9 cellular contexts compared by ENCODE assay signal in the genomic region with DNA sequence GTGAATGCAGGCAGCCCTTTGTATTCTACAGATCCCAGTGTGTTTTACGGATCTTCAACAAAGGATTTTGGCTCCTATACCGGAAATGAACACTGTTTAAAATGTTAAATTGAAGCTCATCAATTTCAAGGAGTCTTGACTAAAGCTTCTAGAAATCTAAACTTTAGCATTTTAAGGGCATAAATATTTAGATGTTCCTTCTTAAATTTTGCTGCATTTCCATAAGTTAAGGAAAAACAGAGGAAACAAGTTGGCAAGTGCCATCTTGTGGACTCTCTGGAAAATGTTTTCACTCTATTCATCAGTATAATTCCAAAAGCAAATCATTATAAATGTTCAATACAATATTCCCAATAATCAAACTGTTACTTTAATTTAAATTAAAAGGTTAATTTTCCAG. TPM values are rescaled to one million over a fixed set of nuclear protein-coding genes. Genes with fewer than 3 reads are reported as not detected.
DNase-seq lines count a peak whose midpoint lies in the region; ATAC-seq, FAIRE-seq and TF ChIP-seq lines count a peak whose summit lies in the region.
"Had no signal": no experiment of that assay in that cellular context is flagged by ENCODE, and none has a peak within 500 bp of the region (broad histone marks: within the 10 kb centered on the region; RNA-seq: fewer than 3 reads in every experiment).

No MANE protein-coding gene starts in this region.

- ATAC-seq in A549 = peak in 1 of 2 experiments; percentile 38; a peak in 1 of 6 replicates
- ATAC-seq in HCT116 = no peak
- ATAC-seq in GM18870 (IDR thresholded peaks at IDR 0.05; ENCODE audit: unreplicated experiment) = no peak

- H3K27me3 ChIP-seq in HCT116 (ENCODE audit: insufficient read depth, low read length) = no peaks in the 10 kb centered on the region

- H3K9me3 ChIP-seq in A549 (no peaks in the 10 kb centered on the region), HCT116 (ENCODE audit: control insufficient read depth in 1 of 2, insufficient read depth in 1 of 2, low read depth in 1 of 2, low read length in 2 of 2) (no peaks in the 10 kb centered on the region)

- H3K36me3 ChIP-seq in HCT116 (ENCODE audit: control insufficient read depth in 1 of 2, insufficient read depth in 2 of 2, low read length in 2 of 2) = no peaks in the 10 kb centered on the region
- H3K36me3 ChIP-seq: WERI-Rb-1 had no signal

- DNase-seq in A549 (ENCODE audit: low read depth in 1 of 2, low spot score in 1 of 2) = no peak
- DNase-seq in HCT116 (ENCODE audit: low read depth, low spot score) = no peak
- DNase-seq in astrocyte of the cerebellum (ENCODE audit: low read depth) = no peak
- DNase-seq in kidney glomerular epithelial cell (lab: John Stamatoyannopoulos, UW) = peak; percentile 39
- DNase-seq in UCSD-AML1 (lab: John Stamatoyannopoulos, UW; ENCODE audit: unreplicated experiment) = no peak
- DNase-seq in cortex of kidney (lab: John Stamatoyannopoulos, UW) = no peak
- no peak for DNase-seq in NCI-H345 (lab: John Stamatoyannopoulos, UW)
- DNase-seq: WERI-Rb-1 had no signal

- BruUV-seq in HCT116 (replicated peaks; lab: Mats Ljungman, UMichigan) = no TSS peak

- WGBS in A549 (ENCODE audit: missing lambda C conversion rate) = 87% methylated on average over 2 of the region's 2 CpGs

- H3K4me1 ChIP-seq in A549 = peaks cover 7% of the 10 kb centered on the region; the same call in 2 of the 3 replicates
- H3K4me1 ChIP-seq in HCT116 (ENCODE audit: control insufficient read depth in 1 of 2, insufficient read depth in 2 of 2, low read length in 2 of 2) = no peaks in the 10 kb centered on the region; a peak in 2 of 4 replicates

- H3K79me2 ChIP-seq in HCT116 (ENCODE audit: insufficient read depth, low read length) = no peaks in the 10 kb centered on the region

- TF ChIP-seq RAD21 in A549 (conservative IDR thresholded peaks at IDR 0.05 in 1 of 2, IDR thresholded peaks at IDR 0.05 in 1 of 2) (peak; percentile 86 to 87), HCT116 (IDR thresholded peaks at IDR 0.05; ENCODE audit: low read depth) (peak; percentile 77)

- no peak for TF ChIP-seq POLR2A in A549 (IDR thresholded peaks at IDR 0.05; ENCODE audit: low read length)
- TF ChIP-seq POLR2A in HCT116 (IDR thresholded peaks at IDR 0.05; ENCODE audit: borderline replicate concordance, extremely low read depth, insufficient read depth, insufficient read length) = no peak

- CTCF ChIA-PET in A549 (lab: Yijun Ruan, JAX) (interaction anchor here (0.6 to 12.8 kb wide), 30 partner anchors 9 to 319 kb away, joined by 3 to 274 read pairs (median 4); partner anchors contain the start of gene CHRNA1), HCT116 (lab: Charles Lee) (interaction anchor here (1.6 to 8.4 kb wide), 3 partner anchors 214 to 286 kb away, joined by 6 to 118 read pairs (median 12); no protein-coding TSS in a partner anchor)

- H3K4me2 ChIP-seq in A549 (no peak overlapping the region), HCT116 (ENCODE audit: low read length) (no peak overlapping the region)

- intact Hi-C loops in HCT116 (cut with micrococcal nuclease) = loop anchor here (1.0 to 10.0 kb wide), 3 partner anchors 214 to 521 kb away; no protein-coding TSS in a partner anchor

- TF ChIP-seq EP300 in A549 (IDR thresholded peaks at IDR 0.05) = no peak

- in situ Hi-C loops in astrocyte of the cerebellum (cut with HindIII; ENCODE audit: low sequenced_read_pairs) = no loop called here

- POLR2A ChIA-PET in A549 (lab: Yijun Ruan, JAX) = no interaction called here
- POLR2A ChIA-PET in HCT116 (lab: Charles Lee) = interaction anchor here (0.9 kb wide), 1 partner anchor 213 kb away, joined by 4 read pairs; no protein-coding TSS in a partner anchor

- H3K4me3 ChIP-seq in A549 (no peak overlapping the region), HCT116 (replicated peaks in 1 of 2; ENCODE audit: low read depth in 1 of 2, low read length in 2 of 2) (no peak overlapping the region), astrocyte of the cerebellum (ENCODE audit: low read depth, low read length) (no peak overlapping the region)

- H3K9me2 ChIP-seq in HCT116 (ENCODE audit: insufficient read depth) = no peaks in the 10 kb centered on the region

- RAD21 ChIA-PET in HCT116 (lab: Charles Lee; ENCODE audit: low non-redundant PET in 1 of 2, low total read pairs in 2 of 2, uncharacterized antibody in 2 of 2, unreplicated experiment in 2 of 2) = interaction anchor here in 1 of 2 experiments (1.4 kb wide), 1 partner anchor 214 kb away, joined by 4 read pairs; no protein-coding TSS in a partner anchor

- H3K9ac ChIP-seq in HCT116 (ENCODE audit: low read length) = no peak overlapping the region

- peak; percentile 89 for TF ChIP-seq CTCF in A549 (IDR thresholded peaks at IDR 0.05)
- TF ChIP-seq CTCF in HCT116 (IDR thresholded peaks at IDR 0.05 in 2 of 3, conservative IDR thresholded peaks at IDR 0.05 in 1 of 3; ENCODE audit: borderline replicate concordance in 1 of 3, insufficient read depth in 1 of 3, low read depth in 2 of 3, low read length in 2 of 3) = peak; percentile 44 to 81 (median 64)
- peak; percentile 48 for TF ChIP-seq CTCF in astrocyte of the cerebellum (IDR thresholded peaks at IDR 0.05; ENCODE audit: low read depth, low read length, missing control alignments)

- no peaks in the 10 kb centered on the region for H4K20me1 ChIP-seq in HCT116 (ENCODE audit: insufficient read depth)

- H2AFZ ChIP-seq in HCT116 (ENCODE audit: low read depth, low read length, poor library complexity, severe bottlenecking) = no peak overlapping the region

- no peak for FAIRE-seq in A549 (lab: Jason Lieb, UNC)

- no peak overlapping the region for H3K27ac ChIP-seq in A549
- no peak overlapping the region for H3K27ac ChIP-seq in HCT116 (ENCODE audit: low read depth, low read length)
- H3K27ac ChIP-seq: WERI-Rb-1 had no signal

TF ChIP-seq in A549, 52 proteins besides CTCF, POLR2A, EP300 and RAD21:
- TF ChIP-seq ZC3H11A (IDR thresholded peaks at IDR 0.05) (no peak), HDAC2 (IDR thresholded peaks at IDR 0.05) (no peak), SMC3 (IDR thresholded peaks at IDR 0.05) (peak; percentile 93), EHF (CRISPR knock-in tag; IDR thresholded peaks at IDR 0.05) (no peak)

TF ChIP-seq in HCT116, 20 proteins besides CTCF, POLR2A, EP300 and RAD21:
- no peak for TF ChIP-seq EZH2phosphoT487 (IDR thresholded peaks at IDR 0.05; ENCODE audit: borderline replicate concordance)
- no peak for TF ChIP-seq POLR2AphosphoS5 (IDR thresholded peaks at IDR 0.05; ENCODE audit: low read depth, low read length)
- TF ChIP-seq EZH2 (IDR thresholded peaks at IDR 0.05) = no peak
- TF ChIP-seq REST (IDR thresholded peaks at IDR 0.05; ENCODE audit: low read depth) = no peak
- TF ChIP-seq JUND (IDR thresholded peaks at IDR 0.05) = no peak
- TF ChIP-seq SIN3A (IDR thresholded peaks at IDR 0.05; ENCODE audit: low read depth) = no peak
- TF ChIP-seq SP1 (IDR thresholded peaks at IDR 0.05; ENCODE audit: low read depth) = no peak

RNA-seq across cellular contexts. Expression of gene CHN1, which starts 19.6 kb away (rescaled TPM):
- polyA plus RNA-seq in A549 (2011; rRNA removed) (46.6 and 49.4 TPM in 2 replicates), A549 (2017; fragmentation: RNase III; extraction: RNeasy Plus Mini Kit Qiagen cat#74134 plus additional on column Dnase treatment) (19.3 to 21.3 TPM (median 20.9 TPM) in 3 replicates)
- 17.0 and 19.1 TPM in 2 replicates for polyA plus RNA-seq in A549 (2012; cell fraction: cytosol; rRNA removed)
- polyA plus RNA-seq in A549 (2012; cell fraction: nucleus; rRNA removed) = 7.8 and 10.7 TPM in 2 replicates
- 16.3 and 22.0 TPM in 2 replicates for polyA minus RNA-seq in A549 (2011; rRNA and poly(A)+ RNA removed)
- 3.6 TPM for total RNA-seq in HCT116 (2021; ENCODE audit: unreplicated experiment)
- polyA plus RNA-seq in HCT116 (2012) = 1.7 and 1.8 TPM in 2 replicates

Comparison
In these comparisons a context has a peak if more than half of its experiments do, and no peak if none do; other contexts are left out.
1. Of the 6 proteins assayed by ChIP-seq in both A549 and HCT116: peak only in A549: none; only in HCT116: none; in both: CTCF and RAD21; in neither: 4.